18 cellular contexts compared by ENCODE assay signal in genomic region chr13:51058461-51059167, GRCh38. TPM values are rescaled to one million over a fixed set of nuclear protein-coding genes. Genes with fewer than 3 reads are reported as not detected.
"Had no signal": no experiment of that assay in that cellular context is flagged by ENCODE, and none has a peak within 500 bp of the region (broad histone marks: within the 10 kb centered on the region; RNA-seq: fewer than 3 reads in every experiment).

No MANE protein-coding gene starts in this region.

- ATAC-seq: esophagus mucosa; natural killer cell; stimulated activated naive B cell treated with anti-CD40 and anti-IgM and Interleukin-4, amounts not matched to agents 10 μg/mL and 1 μg/mL and 100 μg/mL, for 72 hours had no signal

- H3K27ac ChIP-seq: breast epithelium, left ventricle myocardium inferior, thyroid gland, uterus had no signal

- H3K4me3 Mint-ChIP-seq: activated naive CD8-positive, alpha-beta T cell treated with anti-CD3 and anti-CD28 coated beads, Interleukin-2, amount 10 ng/mL, durations not matched to agents 7 days and 5 days; activated T-helper 1 cell treated with anti-CD3 and anti-CD28 coated beads, Interleukin-12 subunit alpha, Interleukin-12 subunit beta, Interleukin-2, Interleukin-4 antibody, amounts not matched to agents 30 ng/mL and 10 ng/mL and 1 ng/mL, durations not matched to agents 14 hours and 24 hours and 36 hours; memory B cell; natural killer cell; stimulated activated naive B cell treated with anti-CD40 and anti-IgM and Interleukin-4, amounts not matched to agents 10 μg/mL and 1 μg/mL and 100 μg/mL, for 72 hours had no signal

- H3K4me3 ChIP-seq: breast epithelium, left ventricle myocardium inferior, thyroid gland, uterus had no signal

- H3K36me3 ChIP-seq: breast epithelium, left ventricle myocardium inferior, thyroid gland, uterus had no signal

- H3K9me3 ChIP-seq: breast epithelium, left ventricle myocardium inferior, thyroid gland, uterus had no signal

- H3K27me3 Mint-ChIP-seq: memory B cell; stimulated activated naive B cell treated with anti-CD40 and anti-IgM and Interleukin-4, amounts not matched to agents 10 μg/mL and 1 μg/mL and 100 μg/mL, for 72 hours had no signal

- H3K27me3 ChIP-seq: breast epithelium, thyroid gland, uterus had no signal

- DNase-seq: activated CD4-positive, CD25-positive, alpha-beta regulatory T cell treated with anti-CD3 and anti-CD28 coated beads, Interleukin-2, amount 50 U/mL, for 72 hours; activated naive CD4-positive, alpha-beta T cell; activated naive CD8-positive, alpha-beta T cell treated with anti-CD3 and anti-CD28 coated beads, Interleukin-2, amount 10 ng/mL, durations not matched to agents 7 days and 5 days; left ventricle myocardium inferior; natural killer cell; occipital lobe; stimulated activated CD4-positive, alpha-beta T cell treated with anti-CD3 and anti-CD28 coated beads, Interleukin-2, amount 100 ng/mL, for 48 hours; stimulated activated naive B cell treated with anti-CD40 and anti-IgM and Interleukin-4, amounts not matched to agents 10 μg/mL and 1 μg/mL and 100 μg/mL, for 72 hours; thyroid gland; uterus had no signal

- H3K9me3 Mint-ChIP-seq: activated naive CD8-positive, alpha-beta T cell treated with anti-CD3 and anti-CD28 coated beads, Interleukin-2, amount 10 ng/mL, durations not matched to agents 7 days and 5 days; activated T-helper 1 cell treated with anti-CD3 and anti-CD28 coated beads, Interleukin-12 subunit alpha, Interleukin-12 subunit beta, Interleukin-2, Interleukin-4 antibody, amounts not matched to agents 30 ng/mL and 10 ng/mL and 1 ng/mL, durations not matched to agents 14 hours and 24 hours and 36 hours; memory B cell; natural killer cell had no signal

- H3K36me3 Mint-ChIP-seq: activated naive CD8-positive, alpha-beta T cell treated with anti-CD3 and anti-CD28 coated beads, Interleukin-2, amount 10 ng/mL, durations not matched to agents 7 days and 5 days; memory B cell; natural killer cell; stimulated activated naive B cell treated with anti-CD40 and anti-IgM and Interleukin-4, amounts not matched to agents 10 μg/mL and 1 μg/mL and 100 μg/mL, for 72 hours had no signal

- H3K4me1 Mint-ChIP-seq: activated naive CD8-positive, alpha-beta T cell treated with anti-CD3 and anti-CD28 coated beads, Interleukin-2, amount 10 ng/mL, durations not matched to agents 7 days and 5 days; memory B cell; natural killer cell; stimulated activated naive B cell treated with anti-CD40 and anti-IgM and Interleukin-4, amounts not matched to agents 10 μg/mL and 1 μg/mL and 100 μg/mL, for 72 hours had no signal

- H3K27ac Mint-ChIP-seq: activated naive CD8-positive, alpha-beta T cell treated with anti-CD3 and anti-CD28 coated beads, Interleukin-2, amount 10 ng/mL, durations not matched to agents 7 days and 5 days; activated T-helper 1 cell treated with anti-CD3 and anti-CD28 coated beads, Interleukin-12 subunit alpha, Interleukin-12 subunit beta, Interleukin-2, Interleukin-4 antibody, amounts not matched to agents 30 ng/mL and 10 ng/mL and 1 ng/mL, durations not matched to agents 14 hours and 24 hours and 36 hours; memory B cell; natural killer cell; stimulated activated naive B cell treated with anti-CD40 and anti-IgM and Interleukin-4, amounts not matched to agents 10 μg/mL and 1 μg/mL and 100 μg/mL, for 72 hours had no signal

- H3K4me1 ChIP-seq: breast epithelium, left ventricle myocardium inferior, thyroid gland, uterus had no signal

RNA-seq across cellular contexts. Expression of gene C13orf42, which starts 52.5 kb away (rescaled TPM):
- total RNA-seq: activated CD8-positive, alpha-beta memory T cell treated with anti-CD3 and anti-CD28 coated beads for 36 hours; activated naive CD8-positive, alpha-beta T cell treated with anti-CD3 and anti-CD28 coated beads, Interleukin-2, amount 10 ng/mL, durations not matched to agents 7 days and 5 days; activated T-helper 1 cell treated with anti-CD3 and anti-CD28 coated beads, Interleukin-12 subunit alpha, Interleukin-12 subunit beta, Interleukin-2, Interleukin-4 antibody, amounts not matched to agents 30 ng/mL and 10 ng/mL and 1 ng/mL, durations not matched to agents 14 hours and 24 hours and 36 hours; breast epithelium; chondrocyte; esophagus mucosa; kidney epithelial cell; left ventricle myocardium inferior; natural killer cell; occipital lobe; posterior vena cava; thyroid gland; uterus had no signal
